16 cellular contexts compared by ENCODE assay signal in the genomic region with DNA sequence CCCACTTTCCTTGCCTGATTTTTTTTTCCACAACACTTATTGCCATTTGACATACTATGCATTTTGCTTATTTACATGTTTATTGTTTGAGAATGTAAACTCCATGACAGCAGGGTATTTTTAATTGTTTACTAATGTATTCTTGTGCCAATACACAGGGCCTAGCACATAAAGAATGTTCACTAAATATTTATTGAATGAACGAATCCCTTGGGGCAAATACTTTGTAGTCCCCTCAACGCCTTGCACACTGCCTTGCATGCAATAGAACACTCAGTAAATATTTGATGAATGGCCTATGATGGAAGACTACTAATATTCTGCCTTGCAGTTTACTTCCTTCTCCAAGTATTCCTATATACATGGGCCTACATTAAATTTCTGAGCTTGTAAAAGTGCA.
"Had no signal": no experiment of that assay in that cellular context is flagged by ENCODE, and none has a peak within 500 bp of the region (broad histone marks: within the 10 kb centered on the region; RNA-seq: fewer than 3 reads in every experiment).

No MANE protein-coding gene starts in this region.

- ATAC-seq: activated T-cell treated with anti-CD3 and anti-CD28 coated beads, Interleukin-2, amount 50 U/mL, for 4 hours; left colon; naive thymus-derived CD4-positive, alpha-beta T cell had no signal

- H3K27me3 ChIP-seq: cardiac muscle cell, esophagus muscularis mucosa, right atrium auricular region, thyroid gland, vagina had no signal

- H3K4me3 ChIP-seq: cardiac muscle cell, lung had no signal

- H3K36me3 ChIP-seq: cardiac muscle cell, esophagus muscularis mucosa, right atrium auricular region, thyroid gland, vagina had no signal

- H3K9me3 ChIP-seq: esophagus muscularis mucosa, thyroid gland, vagina had no signal

- H3K27ac ChIP-seq: cardiac muscle cell had no signal

- DNase-seq: activated CD4-positive, alpha-beta T cell treated with anti-CD3 and anti-CD28 coated beads, Interleukin-2, amount 50 U/mL, for 4 hours; activated gamma-delta T cell treated with Interleukin-2 at 50 U/mL for 16 hours; activated T-cell treated with anti-CD3 and anti-CD28 coated beads, Interleukin-2, amount 50 U/mL, for 4 hours; aorta; left colon; naive thymus-derived CD4-positive, alpha-beta T cell; nucleus accumbens; small intestine; thyroid gland had no signal

- H3K4me1 ChIP-seq: right atrium auricular region had no signal

- FAIRE-seq: endometrium, small intestine, TTC549 had no signal
